ENCODE assay signal across 7 cellular contexts in genomic region chr14:58107947-58108552, GRCh38. TPM values are rescaled to one million over a fixed set of nuclear protein-coding genes. Genes with fewer than 3 reads are reported as not detected.
DNase-seq lines count a peak whose midpoint lies in the region; ATAC-seq, FAIRE-seq and TF ChIP-seq lines count a peak whose summit lies in the region.

No MANE protein-coding gene starts in this region.

- H3K4me2 ChIP-seq in Karpas-422 (ENCODE audit: low read depth, low read length, poor library complexity, severe bottlenecking), result no peak overlapping the region
- no peak overlapping the region for H3K4me2 ChIP-seq in keratinocyte (ENCODE audit: control insufficient read depth, extremely low read depth, insufficient read depth, low read depth, low read length)

- H3K4me3 ChIP-seq in Karpas-422 (ENCODE audit: low read length) (no peak overlapping the region), Peyer's patch (no peak overlapping the region), keratinocyte (ENCODE audit: control insufficient read depth in 2 of 3, extremely low read depth in 1 of 3, insufficient read depth in 2 of 3, low read depth in 1 of 3, low read length in 3 of 3) (no peak overlapping the region)

- peak; percentile 44 for ATAC-seq in stimulated activated effector memory CD8-positive, alpha-beta T cell treated with anti-CD3 and anti-CD28 coated beads, Interleukin-12 subunit alpha, Interleukin-12 subunit beta, amount 100 ng/mL, for 72 hours
- no peak for ATAC-seq in HG03442 (IDR thresholded peaks at IDR 0.05; ENCODE audit: unreplicated experiment)

- H3K79me2 ChIP-seq in Karpas-422 (ENCODE audit: low read length) (no peaks in the 10 kb centered on the region), keratinocyte (ENCODE audit: control insufficient read depth, insufficient read depth, low read length) (no peaks in the 10 kb centered on the region)

- no peaks in the 10 kb centered on the region for H3K9me2 ChIP-seq in Karpas-422 (replicated peaks; ENCODE audit: insufficient read depth, low read length)

- H3K27ac ChIP-seq in Karpas-422 (ENCODE audit: low read length), result no peak overlapping the region
- H3K27ac ChIP-seq in Peyer's patch, result no peak overlapping the region
- no peak overlapping the region for H3K27ac ChIP-seq in keratinocyte (ENCODE audit: control insufficient read depth, insufficient read depth, low read length)

- no peak overlapping the region for H3K4me3 Mint-ChIP-seq in brain
- H3K4me3 Mint-ChIP-seq in stimulated activated effector memory CD8-positive, alpha-beta T cell treated with anti-CD3 and anti-CD28 coated beads, Interleukin-12 subunit alpha, Interleukin-12 subunit beta, amount 100 ng/mL, for 72 hours, result no peak overlapping the region

- TF ChIP-seq CTCF in Peyer's patch (IDR thresholded peaks at IDR 0.05) (peak in 5 of 6 experiments; percentile 49 to 82 (median 80)), brain (conservative IDR thresholded peaks at IDR 0.05) (peak; percentile 81 to 89), keratinocyte (optimal IDR thresholded peaks at IDR 0.05 in 1 of 3, IDR thresholded peaks at IDR 0.05 in 1 of 3, conservative IDR thresholded peaks at IDR 0.05 in 1 of 3; ENCODE audit: extremely low read depth in 1 of 3, insufficient read depth in 2 of 3, low read length in 3 of 3) (peak in 2 of 3 experiments; percentile 49 to 52)

- no peak for FAIRE-seq in keratinocyte (lab: Jason Lieb, UNC)

- H3K36me3 ChIP-seq in Karpas-422 (ENCODE audit: insufficient read depth, low read length), result no peaks in the 10 kb centered on the region
- no peaks in the 10 kb centered on the region for H3K36me3 ChIP-seq in Peyer's patch
- no peaks in the 10 kb centered on the region for H3K36me3 ChIP-seq in keratinocyte (ENCODE audit: control insufficient read depth in 2 of 2, extremely low read depth in 1 of 2, insufficient read depth in 2 of 2, low read length in 2 of 2)

- H3K27me3 ChIP-seq in Karpas-422 (ENCODE audit: low read length) (no peaks in the 10 kb centered on the region), Peyer's patch (no peaks in the 10 kb centered on the region), keratinocyte (ENCODE audit: control insufficient read depth, extremely low read depth, insufficient read depth, low read length) (no peaks in the 10 kb centered on the region)

- no peaks in the 10 kb centered on the region for H4K20me1 ChIP-seq in Karpas-422 (ENCODE audit: insufficient read depth, low read depth, low read length)
- no peaks in the 10 kb centered on the region for H4K20me1 ChIP-seq in keratinocyte (ENCODE audit: control insufficient read depth, extremely low read depth, insufficient read depth, low read length)

- H3K27me3 Mint-ChIP-seq in brain, result no peaks in the 10 kb centered on the region

- H2AFZ ChIP-seq in Karpas-422 (ENCODE audit: low read length) (no peak overlapping the region), keratinocyte (ENCODE audit: control insufficient read depth, low read length) (no peak overlapping the region)

- H3K9ac ChIP-seq in Karpas-422 (ENCODE audit: low read length), result no peak overlapping the region
- H3K9ac ChIP-seq in keratinocyte (ENCODE audit: control insufficient read depth, extremely low read depth, insufficient read depth, low read length), result no peak overlapping the region

- H3K36me3 Mint-ChIP-seq in brain, result peaks cover 5% of the 10 kb centered on the region
- no peaks in the 10 kb centered on the region for H3K36me3 Mint-ChIP-seq in stimulated activated effector memory CD8-positive, alpha-beta T cell treated with anti-CD3 and anti-CD28 coated beads, Interleukin-12 subunit alpha, Interleukin-12 subunit beta, amount 100 ng/mL, for 72 hours

- peaks cover 9% of the 10 kb centered on the region for H3K4me1 Mint-ChIP-seq in brain
- no peaks in the 10 kb centered on the region for H3K4me1 Mint-ChIP-seq in stimulated activated effector memory CD8-positive, alpha-beta T cell treated with anti-CD3 and anti-CD28 coated beads, Interleukin-12 subunit alpha, Interleukin-12 subunit beta, amount 100 ng/mL, for 72 hours

- no peaks in the 10 kb centered on the region for H3K9me3 ChIP-seq in Karpas-422 (ENCODE audit: low read length)
- no peaks in the 10 kb centered on the region for H3K9me3 ChIP-seq in Peyer's patch
- H3K9me3 ChIP-seq in keratinocyte (ENCODE audit: control insufficient read depth, low read depth, low read length), result no peaks in the 10 kb centered on the region

- H3K9me1 ChIP-seq in keratinocyte (ENCODE audit: control insufficient read depth, extremely low read depth, insufficient read depth, low read length), result no peaks in the 10 kb centered on the region

- H3K4me1 ChIP-seq in Karpas-422 (ENCODE audit: low read length) (no peaks in the 10 kb centered on the region), Peyer's patch (no peaks in the 10 kb centered on the region), keratinocyte (ENCODE audit: control insufficient read depth, extremely low read depth, insufficient read depth, low read length) (no peaks in the 10 kb centered on the region)

- dilution Hi-C loops in keratinocyte (cut with MboI; ENCODE audit: extremely low pct_ligation_motif_present, low sequenced_read_pairs), result no loop called here

- in situ Hi-C loops in G401 (cut with HindIII; ENCODE audit: low sequenced_read_pairs), result no loop called here

- peak overlapping the region in 1 of 5 experiments; percentile 64 for H3K27ac Mint-ChIP-seq in brain
- H3K27ac Mint-ChIP-seq in stimulated activated effector memory CD8-positive, alpha-beta T cell treated with anti-CD3 and anti-CD28 coated beads, Interleukin-12 subunit alpha, Interleukin-12 subunit beta, amount 100 ng/mL, for 72 hours, result no peak overlapping the region

- H3K9me3 Mint-ChIP-seq in brain, result no peaks in the 10 kb centered on the region
- H3K9me3 Mint-ChIP-seq in stimulated activated effector memory CD8-positive, alpha-beta T cell treated with anti-CD3 and anti-CD28 coated beads, Interleukin-12 subunit alpha, Interleukin-12 subunit beta, amount 100 ng/mL, for 72 hours, result no peaks in the 10 kb centered on the region

- DNase-seq in G401 (ENCODE audit: low spot score), result peak; percentile 81
- DNase-seq in Karpas-422, result peak; percentile 91
- peak in 1 of 3 donors; percentile 57 for DNase-seq in Peyer's patch
- DNase-seq in keratinocyte (ENCODE audit: low read depth, low spot score), result peak; percentile 11
- peak in 1 of 2 donors; percentile 6 for DNase-seq in stimulated activated effector memory CD8-positive, alpha-beta T cell treated with anti-CD3 and anti-CD28 coated beads, Interleukin-12 subunit alpha, Interleukin-12 subunit beta, amount 100 ng/mL, for 72 hours (ENCODE audit: low spot score in 2 of 2)

- no peak for TF ChIP-seq POLR2A in Peyer's patch (IDR thresholded peaks at IDR 0.05)

RNA-seq across cellular contexts. Expression of gene ARMH4, which starts 44.0 kb away (rescaled TPM):
- 2.1 and 3.7 TPM in 2 replicates for total RNA-seq in G401 (2014; rRNA removed; shearing (Covaris generic))
- total RNA-seq in Karpas-422 (2014; rRNA removed; shearing (Covaris generic); ENCODE audit: low replicate concordance), result 0.07 and 0.75 TPM in 2 replicates
- 1 to 10 TPM in 3 of 4 donors, under 1 TPM in 1; 0.18 to 3.2 (median 1.4) TPM for total RNA-seq in Peyer's patch
- 8.0 TPM for polyA plus RNA-seq in brain (ENCODE audit: insufficient read depth, low read depth, low replicate concordance)
- 0.55 to 0.57 TPM (median 0.56 TPM) in 3 replicates for polyA plus RNA-seq in keratinocyte
- polyA plus RNA-seq in keratinocyte (2011; ENCODE audit: low read depth), result 0.29 TPM
- polyA plus RNA-seq in keratinocyte (2011; cell fraction: cytosol; rRNA removed), result 0.15 and 0.16 TPM in 2 replicates
- polyA plus RNA-seq in keratinocyte (2011; cell fraction: nucleus; rRNA removed), result 0.64 and 1.0 TPM in 2 replicates
- 0.14 and 0.55 TPM in 2 replicates for polyA plus RNA-seq in keratinocyte (2012; ENCODE audit: low replicate concordance)
- 0.49 to 1.3 TPM (median 0.75 TPM) in 3 replicates for polyA minus RNA-seq in keratinocyte
- polyA minus RNA-seq in keratinocyte (2011; cell fraction: cytosol; rRNA and poly(A)+ RNA removed), result not detected
- polyA minus RNA-seq in keratinocyte (2011; cell fraction: nucleus; rRNA and poly(A)+ RNA removed), result 21.2 and 24.5 TPM in 2 replicates
